In the genomic region with DNA sequence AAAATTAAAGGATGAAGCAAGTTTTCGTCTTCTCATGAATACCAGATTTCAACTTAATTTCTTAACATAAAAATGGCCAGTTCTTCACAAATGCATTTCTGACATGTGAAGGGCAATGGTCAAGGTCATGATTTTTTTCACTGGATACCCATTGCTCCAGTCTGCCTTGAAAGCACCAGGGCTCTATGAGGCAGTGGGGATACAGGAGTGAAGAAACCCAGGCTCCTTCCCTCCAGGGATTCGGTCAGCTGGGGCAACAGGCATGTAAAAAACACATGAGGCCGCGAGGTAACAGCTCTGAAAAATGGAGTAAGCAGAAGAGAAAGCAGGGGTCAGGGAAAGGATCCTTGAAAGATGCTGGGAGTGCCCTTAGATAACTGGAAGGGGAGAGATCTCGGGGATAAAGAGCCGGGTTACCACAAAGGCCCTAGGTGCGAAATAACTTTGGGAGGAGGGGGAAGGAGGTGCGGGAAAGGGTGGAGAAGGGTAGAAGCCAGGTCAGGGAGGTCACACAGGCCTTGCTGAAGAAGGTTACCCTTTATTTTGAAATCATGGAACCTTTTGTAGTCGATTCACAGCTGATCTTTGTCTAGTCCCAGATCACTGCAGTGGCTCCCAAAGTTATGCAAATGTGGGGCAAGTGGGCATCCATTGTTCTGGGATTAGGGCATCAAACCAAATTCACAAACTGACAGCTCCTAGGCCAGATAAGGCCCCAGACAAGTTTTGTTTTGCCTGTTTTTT, we compare ENCODE assay signal across 2 cellular contexts.
TF ChIP-seq lines count a peak whose summit lies in the region.

No MANE protein-coding gene starts in this region.

TF ChIP-seq in GM12878, 131 proteins besides CTCF, POLR2A, EP300 and RAD21:
- TF ChIP-seq MEF2A (IDR thresholded peaks at IDR 0.05; ENCODE audit: insufficient read depth, low read depth, low read length): no peak
- TF ChIP-seq NBN (IDR thresholded peaks at IDR 0.05): no peak
- no peak for TF ChIP-seq WRNIP1 (IDR thresholded peaks at IDR 0.05; ENCODE audit: borderline replicate concordance, low read depth, low read length)
- TF ChIP-seq, protein P1, sequence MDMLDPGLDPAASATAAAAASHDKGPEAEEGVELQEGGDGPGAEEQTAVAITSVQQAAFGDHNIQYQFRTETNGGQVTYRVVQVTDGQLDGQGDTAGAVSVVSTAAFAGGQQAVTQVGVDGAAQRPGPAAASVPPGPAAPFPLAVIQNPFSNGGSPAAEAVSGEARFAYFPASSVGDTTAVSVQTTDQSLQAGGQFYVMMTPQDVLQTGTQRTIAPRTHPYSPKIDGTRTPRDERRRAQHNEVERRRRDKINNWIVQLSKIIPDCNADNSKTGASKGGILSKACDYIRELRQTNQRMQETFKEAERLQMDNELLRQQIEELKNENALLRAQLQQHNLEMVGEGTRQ (IDR thresholded peaks at IDR 0.05; ENCODE audit: borderline replicate concordance, low read depth, low read length): no peak
- TF ChIP-seq ATF7 (IDR thresholded peaks at IDR 0.05; ENCODE audit: low read depth): no peak
- no peak for TF ChIP-seq NR2C2 (IDR thresholded peaks at IDR 0.05; ENCODE audit: borderline replicate concordance, control insufficient read depth, insufficient read length, low read depth)
- TF ChIP-seq CREM (IDR thresholded peaks at IDR 0.05; ENCODE audit: low read depth): no peak
- no peak for TF ChIP-seq STAT3 (IDR thresholded peaks at IDR 0.05; ENCODE audit: low read depth, low read length)
- TF ChIP-seq RAD51 (IDR thresholded peaks at IDR 0.05): no peak
- no peak for TF ChIP-seq TAF1 (IDR thresholded peaks at IDR 0.05; ENCODE audit: borderline replicate concordance, low read depth, low read length)
- TF ChIP-seq RELB (IDR thresholded peaks at IDR 0.05; ENCODE audit: low read depth): no peak

TF ChIP-seq in liver, 16 proteins besides CTCF, POLR2A, EP300 and RAD21:
- TF ChIP-seq HNF4G (IDR thresholded peaks at IDR 0.05): no peak
- peak in 1 of 2 donors; percentile 7 for TF ChIP-seq HNF4A (conservative IDR thresholded peaks at IDR 0.05)
TF ChIP-seq in liver: peak in this region for 1.
